In genomic region chr13:38914070-38914469, GRCh38 we compare ENCODE assay signal across 1 cellular context.
TF ChIP-seq lines count a peak whose summit lies in the region.

No MANE protein-coding gene starts in this region.

TF ChIP-seq in GM12878, 131 proteins besides CTCF, POLR2A, EP300 and RAD21 (continued from another document):
- TF ChIP-seq MYB (IDR thresholded peaks at IDR 0.05; ENCODE audit: borderline replicate concordance, low read depth, low read length) = no peak
- TF ChIP-seq NFIC (IDR thresholded peaks at IDR 0.05; ENCODE audit: low read depth, low read length) = no peak
- no peak for TF ChIP-seq USF2 (IDR thresholded peaks at IDR 0.05; ENCODE audit: borderline replicate concordance, low read depth, low read length)
- TF ChIP-seq NR2F1 (conservative IDR thresholded peaks at IDR 0.05) = no peak
- TF ChIP-seq, protein P1, sequence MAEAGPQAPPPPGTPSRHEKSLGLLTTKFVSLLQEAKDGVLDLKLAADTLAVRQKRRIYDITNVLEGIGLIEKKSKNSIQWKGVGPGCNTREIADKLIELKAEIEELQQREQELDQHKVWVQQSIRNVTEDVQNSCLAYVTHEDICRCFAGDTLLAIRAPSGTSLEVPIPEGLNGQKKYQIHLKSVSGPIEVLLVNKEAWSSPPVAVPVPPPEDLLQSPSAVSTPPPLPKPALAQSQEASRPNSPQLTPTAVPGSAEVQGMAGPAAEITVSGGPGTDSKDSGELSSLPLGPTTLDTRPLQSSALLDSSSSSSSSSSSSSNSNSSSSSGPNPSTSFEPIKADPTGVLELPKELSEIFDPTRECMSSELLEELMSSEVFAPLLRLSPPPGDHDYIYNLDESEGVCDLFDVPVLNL (IDR thresholded peaks at IDR 0.05; ENCODE audit: low read depth, low read length) = no peak
- no peak for TF ChIP-seq SMC3 (IDR thresholded peaks at IDR 0.05; ENCODE audit: borderline replicate concordance, low read length)
